4 cellular contexts compared by ENCODE assay signal in the genomic region with DNA sequence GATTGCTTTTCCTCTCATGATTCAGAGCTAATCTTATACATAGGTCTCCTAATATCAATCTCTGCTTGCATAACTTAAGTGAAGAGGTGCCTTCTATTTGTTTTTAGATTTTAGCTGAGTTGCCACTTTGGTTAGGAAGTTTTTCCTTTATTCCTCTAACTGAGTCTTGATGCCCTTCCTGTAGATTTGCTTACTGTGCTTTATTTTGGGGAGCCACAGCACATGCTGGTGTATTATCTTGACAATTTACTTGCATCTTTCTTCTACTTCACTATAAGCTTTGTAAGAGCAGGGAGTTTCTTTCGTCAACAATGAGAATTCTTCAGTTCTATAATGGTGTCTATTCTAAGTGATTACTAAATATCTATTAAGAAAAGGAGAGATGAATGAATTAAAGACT.
A peak's percentile ranks its signal among the peaks of the same experiment; 100 is the strongest.
TF ChIP-seq lines count a peak whose summit lies in the region.

No MANE protein-coding gene starts in this region.

TF ChIP-seq in HepG2, 621 proteins besides CTCF, POLR2A, EP300 and RAD21:
- no peak for TF ChIP-seq HNRNPLL (IDR thresholded peaks at IDR 0.05; ENCODE audit: low read depth, low read length, poor library complexity, severe bottlenecking)
- no peak for TF ChIP-seq NRL (CRISPR knock-in tag; IDR thresholded peaks at IDR 0.05; ENCODE audit: borderline replicate concordance)
- peak; percentile 55 for TF ChIP-seq MAFF (IDR thresholded peaks at IDR 0.05; ENCODE audit: low read depth, low read length)
- TF ChIP-seq, protein P1, sequence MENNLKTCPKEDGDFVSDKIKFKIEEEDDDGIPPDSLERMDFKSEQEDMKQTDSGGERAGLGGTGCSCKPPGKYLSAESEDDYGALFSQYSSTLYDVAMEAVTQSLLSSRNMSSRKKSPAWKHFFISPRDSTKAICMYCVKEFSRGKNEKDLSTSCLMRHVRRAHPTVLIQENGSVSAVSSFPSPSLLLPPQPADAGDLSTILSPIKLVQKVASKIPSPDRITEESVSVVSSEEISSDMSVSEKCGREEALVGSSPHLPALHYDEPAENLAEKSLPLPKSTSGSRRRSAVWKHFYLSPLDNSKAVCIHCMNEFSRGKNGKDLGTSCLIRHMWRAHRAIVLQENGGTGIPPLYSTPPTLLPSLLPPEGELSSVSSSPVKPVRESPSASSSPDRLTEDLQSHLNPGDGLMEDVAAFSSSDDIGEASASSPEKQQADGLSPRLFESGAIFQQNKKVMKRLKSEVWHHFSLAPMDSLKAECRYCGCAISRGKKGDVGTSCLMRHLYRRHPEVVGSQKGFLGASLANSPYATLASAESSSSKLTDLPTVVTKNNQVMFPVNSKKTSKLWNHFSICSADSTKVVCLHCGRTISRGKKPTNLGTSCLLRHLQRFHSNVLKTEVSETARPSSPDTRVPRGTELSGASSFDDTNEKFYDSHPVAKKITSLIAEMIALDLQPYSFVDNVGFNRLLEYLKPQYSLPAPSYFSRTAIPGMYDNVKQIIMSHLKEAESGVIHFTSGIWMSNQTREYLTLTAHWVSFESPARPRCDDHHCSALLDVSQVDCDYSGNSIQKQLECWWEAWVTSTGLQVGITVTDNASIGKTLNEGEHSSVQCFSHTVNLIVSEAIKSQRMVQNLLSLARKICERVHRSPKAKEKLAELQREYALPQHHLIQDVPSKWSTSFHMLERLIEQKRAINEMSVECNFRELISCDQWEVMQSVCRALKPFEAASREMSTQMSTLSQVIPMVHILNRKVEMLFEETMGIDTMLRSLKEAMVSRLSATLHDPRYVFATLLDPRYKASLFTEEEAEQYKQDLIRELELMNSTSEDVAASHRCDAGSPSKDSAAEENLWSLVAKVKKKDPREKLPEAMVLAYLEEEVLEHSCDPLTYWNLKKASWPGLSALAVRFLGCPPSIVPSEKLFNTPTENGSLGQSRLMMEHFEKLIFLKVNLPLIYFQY (CRISPR knock-in tag; IDR thresholded peaks at IDR 0.05; ENCODE audit: borderline replicate concordance) = no peak
- TF ChIP-seq MAFK (conservative IDR thresholded peaks at IDR 0.05 in 1 of 2, IDR thresholded peaks at IDR 0.05 in 1 of 2; ENCODE audit: low read length in 2 of 2) = peak; percentile 35 to 63; a peak in 3 of 4 replicates
TF ChIP-seq in HepG2: peak in this region for 2.

TF ChIP-seq in A549, 52 proteins besides CTCF, POLR2A, EP300 and RAD21:
- TF ChIP-seq MAFK (IDR thresholded peaks at IDR 0.05; ENCODE audit: partially characterized antibody) (peak; percentile 33), JUNB (IDR thresholded peaks at IDR 0.05) (no peak)
- TF ChIP-seq, protein P2, sequence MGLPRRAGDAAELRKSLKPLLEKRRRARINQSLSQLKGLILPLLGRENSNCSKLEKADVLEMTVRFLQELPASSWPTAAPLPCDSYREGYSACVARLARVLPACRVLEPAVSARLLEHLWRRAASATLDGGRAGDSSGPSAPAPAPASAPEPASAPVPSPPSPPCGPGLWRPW (IDR thresholded peaks at IDR 0.05) = no peak
TF ChIP-seq in A549: peak in this region for 1.

TF ChIP-seq in GM23338, 12 proteins besides CTCF, POLR2A, EP300 and RAD21 (continues in another document):
- no peak for TF ChIP-seq NANOG (IDR thresholded peaks at IDR 0.05; ENCODE audit: borderline replicate concordance)
- no peak for TF ChIP-seq ZNF114 (CRISPR knock-in tag; IDR thresholded peaks at IDR 0.05)
- no peak for TF ChIP-seq POLR2AphosphoS5 (IDR thresholded peaks at IDR 0.05; ENCODE audit: low read depth)
- TF ChIP-seq, protein P3, sequence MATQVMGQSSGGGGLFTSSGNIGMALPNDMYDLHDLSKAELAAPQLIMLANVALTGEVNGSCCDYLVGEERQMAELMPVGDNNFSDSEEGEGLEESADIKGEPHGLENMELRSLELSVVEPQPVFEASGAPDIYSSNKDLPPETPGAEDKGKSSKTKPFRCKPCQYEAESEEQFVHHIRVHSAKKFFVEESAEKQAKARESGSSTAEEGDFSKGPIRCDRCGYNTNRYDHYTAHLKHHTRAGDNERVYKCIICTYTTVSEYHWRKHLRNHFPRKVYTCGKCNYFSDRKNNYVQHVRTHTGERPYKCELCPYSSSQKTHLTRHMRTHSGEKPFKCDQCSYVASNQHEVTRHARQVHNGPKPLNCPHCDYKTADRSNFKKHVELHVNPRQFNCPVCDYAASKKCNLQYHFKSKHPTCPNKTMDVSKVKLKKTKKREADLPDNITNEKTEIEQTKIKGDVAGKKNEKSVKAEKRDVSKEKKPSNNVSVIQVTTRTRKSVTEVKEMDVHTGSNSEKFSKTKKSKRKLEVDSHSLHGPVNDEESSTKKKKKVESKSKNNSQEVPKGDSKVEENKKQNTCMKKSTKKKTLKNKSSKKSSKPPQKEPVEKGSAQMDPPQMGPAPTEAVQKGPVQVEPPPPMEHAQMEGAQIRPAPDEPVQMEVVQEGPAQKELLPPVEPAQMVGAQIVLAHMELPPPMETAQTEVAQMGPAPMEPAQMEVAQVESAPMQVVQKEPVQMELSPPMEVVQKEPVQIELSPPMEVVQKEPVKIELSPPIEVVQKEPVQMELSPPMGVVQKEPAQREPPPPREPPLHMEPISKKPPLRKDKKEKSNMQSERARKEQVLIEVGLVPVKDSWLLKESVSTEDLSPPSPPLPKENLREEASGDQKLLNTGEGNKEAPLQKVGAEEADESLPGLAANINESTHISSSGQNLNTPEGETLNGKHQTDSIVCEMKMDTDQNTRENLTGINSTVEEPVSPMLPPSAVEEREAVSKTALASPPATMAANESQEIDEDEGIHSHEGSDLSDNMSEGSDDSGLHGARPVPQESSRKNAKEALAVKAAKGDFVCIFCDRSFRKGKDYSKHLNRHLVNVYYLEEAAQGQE (IDR thresholded peaks at IDR 0.05; ENCODE audit: unreplicated experiment) = no peak
- TF ChIP-seq JUNB (IDR thresholded peaks at IDR 0.05; ENCODE audit: unreplicated experiment) = no peak
- TF ChIP-seq CREB1 (CRISPR knock-in tag; IDR thresholded peaks at IDR 0.05; ENCODE audit: low read depth) = no peak
- TF ChIP-seq EZH2 (IDR thresholded peaks at IDR 0.05; ENCODE audit: low read depth, unreplicated experiment) = no peak
- no peak for TF ChIP-seq EZH2phosphoT487 (IDR thresholded peaks at IDR 0.05; ENCODE audit: unreplicated experiment)
- TF ChIP-seq, protein P4, sequence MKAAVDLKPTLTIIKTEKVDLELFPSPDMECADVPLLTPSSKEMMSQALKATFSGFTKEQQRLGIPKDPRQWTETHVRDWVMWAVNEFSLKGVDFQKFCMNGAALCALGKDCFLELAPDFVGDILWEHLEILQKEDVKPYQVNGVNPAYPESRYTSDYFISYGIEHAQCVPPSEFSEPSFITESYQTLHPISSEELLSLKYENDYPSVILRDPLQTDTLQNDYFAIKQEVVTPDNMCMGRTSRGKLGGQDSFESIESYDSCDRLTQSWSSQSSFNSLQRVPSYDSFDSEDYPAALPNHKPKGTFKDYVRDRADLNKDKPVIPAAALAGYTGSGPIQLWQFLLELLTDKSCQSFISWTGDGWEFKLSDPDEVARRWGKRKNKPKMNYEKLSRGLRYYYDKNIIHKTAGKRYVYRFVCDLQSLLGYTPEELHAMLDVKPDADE (IDR thresholded peaks at IDR 0.05) = no peak
- TF ChIP-seq ZNF331 (CRISPR knock-in tag; IDR thresholded peaks at IDR 0.05; ENCODE audit: low read depth) = no peak
- no peak for TF ChIP-seq STAT1 (IDR thresholded peaks at IDR 0.05; ENCODE audit: unreplicated experiment)

TF ChIP-seq in H1, 55 proteins besides CTCF, POLR2A, EP300 and RAD21:
- TF ChIP-seq CBX5 (IDR thresholded peaks at IDR 0.05; ENCODE audit: low read depth, low read length) = no peak
- TF ChIP-seq BCL11A (IDR thresholded peaks at IDR 0.05; ENCODE audit: low read depth in 2 of 2, low read length in 2 of 2) = no peak
- TF ChIP-seq SP1 (IDR thresholded peaks at IDR 0.05; ENCODE audit: low read depth, low read length) = no peak
- no peak for TF ChIP-seq TAF1 (IDR thresholded peaks at IDR 0.05; ENCODE audit: low read depth, low read length)
- no peak for TF ChIP-seq HDAC2 (IDR thresholded peaks at IDR 0.05; ENCODE audit: borderline replicate concordance in 1 of 2, low read depth in 2 of 2, low read length in 2 of 2)
- no peak for TF ChIP-seq ASH2L (IDR thresholded peaks at IDR 0.05; ENCODE audit: low read length)
